27 cellular contexts compared by ENCODE assay signal in genomic region chr20:6641012-6641411, GRCh38.
DNase-seq lines count a peak whose midpoint lies in the region; ATAC-seq and TF ChIP-seq lines count a peak whose summit lies in the region.
"Had no signal": no experiment of that assay in that cellular context is flagged by ENCODE, and none has a peak within 500 bp of the region (broad histone marks: within the 10 kb centered on the region; RNA-seq: fewer than 3 reads in every experiment).

No MANE protein-coding gene starts in this region.

- H3K14ac ChIP-seq in H9 (ENCODE audit: insufficient read depth, low read length) = no peak overlapping the region

- H2BK15ac ChIP-seq in H9 (ENCODE audit: low read depth, low read length) (no peak overlapping the region), mesendoderm (replicated peaks; ENCODE audit: low read depth) (peak overlapping the region; percentile 36)

- H2BK12ac ChIP-seq in H9 (ENCODE audit: insufficient read length, low read depth, low read length) = no peak overlapping the region

- H3K79me1 ChIP-seq in H9 (ENCODE audit: insufficient read depth, low read depth, low read length, poor library complexity, severe bottlenecking) (no peaks in the 10 kb centered on the region), mesendoderm (ENCODE audit: low read length) (no peaks in the 10 kb centered on the region)

- no peaks in the 10 kb centered on the region for H4K20me1 ChIP-seq in H9 (ENCODE audit: control insufficient read depth, insufficient read depth, insufficient read length)
- H4K20me1 ChIP-seq in hepatocyte (ENCODE audit: insufficient read depth, poor library complexity, severe bottlenecking) = no peaks in the 10 kb centered on the region

- H3K4me1 Mint-ChIP-seq in H9 = peaks cover 11 to 15% of the 10 kb centered on the region in 2 experiments

- H4K8ac ChIP-seq in H9 (replicated peaks; ENCODE audit: insufficient read length, low read depth, low read length) (no peak overlapping the region), mesendoderm (ENCODE audit: low read depth, low read length) (no peak overlapping the region)

- H3K9me3 ChIP-seq in H9 (ENCODE audit: control insufficient read depth, low read depth, low read length) = no peaks in the 10 kb centered on the region
- H3K9me3 ChIP-seq in hepatocyte (ENCODE audit: low read depth) = no peaks in the 10 kb centered on the region
- H3K9me3 ChIP-seq: MG63, SJCRH30 had no signal

- H3K27ac Mint-ChIP-seq in H9 = no peak overlapping the region
- H3K27ac Mint-ChIP-seq: CD8-positive, alpha-beta T cell had no signal

- peaks cover 0 to 9% (median 4%) of the 10 kb centered on the region in 3 experiments; a peak in 5 of 7 replicates for H3K36me3 Mint-ChIP-seq in H9 (ENCODE audit: insufficient read depth in 1 of 3, low read depth in 3 of 3)
- H3K36me3 Mint-ChIP-seq: CD8-positive, alpha-beta T cell had no signal

- H3K27me3 ChIP-seq in H9 (ENCODE audit: insufficient read depth, low read length) (no peaks in the 10 kb centered on the region), hepatocyte (no peaks in the 10 kb centered on the region), mesendoderm (ENCODE audit: insufficient read depth, low read length, poor library complexity) (no peaks in the 10 kb centered on the region)
- H3K27me3 ChIP-seq: MG63, SJCRH30 had no signal

- H3K4me3 ChIP-seq in hepatocyte = no peak overlapping the region
- H3K4me3 ChIP-seq in mesendoderm (ENCODE audit: low read length) = no peak overlapping the region
- H3K4me3 ChIP-seq: GM12878, GM23248, MG63, SJCRH30 had no signal

- no peaks in the 10 kb centered on the region for H3K9me2 ChIP-seq in hepatocyte (replicated peaks; ENCODE audit: insufficient read depth)

- H2AK5ac ChIP-seq in H9 (ENCODE audit: insufficient read length, low read length) (no peak overlapping the region), mesendoderm (ENCODE audit: low read length) (no peak overlapping the region)

- H3K36me3 ChIP-seq in hepatocyte (replicated peaks; ENCODE audit: insufficient read depth, low read depth) (no peaks in the 10 kb centered on the region), mesendoderm (ENCODE audit: control insufficient read depth, insufficient read depth, low read length) (no peaks in the 10 kb centered on the region)
- H3K36me3 ChIP-seq: MG63, SJCRH30 had no signal

- H3K56ac ChIP-seq in H9 (ENCODE audit: insufficient read length, low read depth, low read length) (no peak overlapping the region), mesendoderm (ENCODE audit: low read length) (peak overlapping the region; percentile 58)

- H3T11ph ChIP-seq in H9 (ENCODE audit: low read length) = no peak overlapping the region

- no peak overlapping the region for H3K9ac ChIP-seq in H9 (ENCODE audit: extremely low read depth, insufficient read length, low read length)
- H3K9ac ChIP-seq in mesendoderm (ENCODE audit: low read length) = no peak overlapping the region
- H3K9ac ChIP-seq: GM23248 had no signal

- peaks cover 0 to 9% of the 10 kb centered on the region in 2 experiments; a peak in 3 of 5 replicates for H3K9me3 Mint-ChIP-seq in H9

- TF ChIP-seq CTCF in H9 (conservative IDR thresholded peaks at IDR 0.05) (peak; percentile 18; the same call in 2 of the 3 replicates), hepatocyte (IDR thresholded peaks at IDR 0.05; ENCODE audit: poor library complexity) (peak; percentile 18)

- H2BK120ac ChIP-seq in H9 (ENCODE audit: low read depth, low read length, poor library complexity, severe bottlenecking) (no peak overlapping the region), mesendoderm (ENCODE audit: low read depth, low read length) (no peak overlapping the region)

- H2BK5ac ChIP-seq in H9 (ENCODE audit: insufficient read length, low read length) = no peak overlapping the region
- no peak overlapping the region for H2BK5ac ChIP-seq in mesendoderm (ENCODE audit: low read length)

- ATAC-seq in GM18907 (IDR thresholded peaks at IDR 0.05; ENCODE audit: unreplicated experiment) = no peak
- no peak for ATAC-seq in GM21723 (IDR thresholded peaks at IDR 0.05; ENCODE audit: unreplicated experiment)
- ATAC-seq: CD8-positive, alpha-beta T cell; GM12878; Right ventricle myocardium inferior; SK-N-SH treated with all-trans-retinoic acid at 6 μM for 48 hours had no signal

- DNase-seq in H9 (no peak), dermis microvascular lymphatic vessel endothelial cell (ENCODE audit: low read depth in 2 of 2) (peak; percentile 7 to 12), hepatocyte (ENCODE audit: low spot score) (no peak), mesendoderm (peak; percentile 35), NCI-H748 (lab: John Stamatoyannopoulos, UW; ENCODE audit: unreplicated experiment) (no peak), NAMALWA (ENCODE audit: low spot score) (no peak)
- DNase-seq: AML-193; Caco-2; CD8-positive, alpha-beta T cell; GM23248; HCEC 1CT; IMR-90; KG1; MG63; NCI-H1048; NCI-H1417; NCI-H187; NCI-H2171 treated with DMSO at 0.1 percent for 48 hours; NCI-H524; NCI-H774; SJCRH30 had no signal

- H3K27ac ChIP-seq in H9 (ENCODE audit: insufficient read length, low read depth, low read length) (no peak overlapping the region), hepatocyte (no peak overlapping the region), mesendoderm (ENCODE audit: low read depth, low read length) (no peak overlapping the region)
- H3K27ac ChIP-seq: C4-2B, GM23248, SJCRH30 had no signal

- H4K5ac ChIP-seq in H9 (ENCODE audit: insufficient read length, low read depth, low read length) = no peak overlapping the region
- H4K5ac ChIP-seq in mesendoderm (ENCODE audit: low read length) = no peak overlapping the region

- H2AFZ ChIP-seq in H9 (ENCODE audit: low read length) (no peak overlapping the region), hepatocyte (no peak overlapping the region)
- H2AFZ ChIP-seq: GM23248 had no signal

- no peak overlapping the region for H3K4me2 ChIP-seq in H9 (ENCODE audit: insufficient read depth, insufficient read length, low read length)
- H3K4me2 ChIP-seq in hepatocyte = no peak overlapping the region
- no peak overlapping the region for H3K4me2 ChIP-seq in mesendoderm (ENCODE audit: low read length)

- no peak overlapping the region for H3K18ac ChIP-seq in H9 (ENCODE audit: insufficient read length, low read depth, low read length)
- peak overlapping the region; percentile 63 for H3K18ac ChIP-seq in mesendoderm (ENCODE audit: low read length)

- H3K23ac ChIP-seq in H9 (ENCODE audit: insufficient read length, low read depth, low read length) = no peak overlapping the region
- no peak overlapping the region for H3K23ac ChIP-seq in mesendoderm (ENCODE audit: low read length)

- no peak overlapping the region for H3K4ac ChIP-seq in H9 (ENCODE audit: low read depth, low read length)
- H3K4ac ChIP-seq in mesendoderm (ENCODE audit: low read depth, low read length) = no peak overlapping the region

- no CpG with 5 or more reads among the region's 5 CpGs for WGBS in H9 (ENCODE audit: extremely low coverage, insufficient read length, low lambda C conversion rate)
- WGBS in hepatocyte (ENCODE audit: low lambda C conversion rate, missing lambda C conversion rate) = 82% methylated on average over 5 of the region's 5 CpGs
- no CpG with 5 or more reads among the region's 5 CpGs for WGBS in mesendoderm (ENCODE audit: extremely low coverage, insufficient coverage, low lambda C conversion rate)

- H4K91ac ChIP-seq in H9 (ENCODE audit: insufficient read length, low read depth, low read length) = no peak overlapping the region

- H3K4me3 Mint-ChIP-seq in H9 = no peak overlapping the region
- H3K4me3 Mint-ChIP-seq: CD8-positive, alpha-beta T cell had no signal

- no peaks in the 10 kb centered on the region for H3K23me2 ChIP-seq in H9 (ENCODE audit: insufficient read length, low read depth, low read length, poor library complexity, severe bottlenecking)

- no peaks in the 10 kb centered on the region for H3K27me3 Mint-ChIP-seq in H9 (ENCODE audit: low read depth)

- no peaks in the 10 kb centered on the region for H3K79me2 ChIP-seq in H9 (ENCODE audit: insufficient read depth, low read length)
- no peaks in the 10 kb centered on the region for H3K79me2 ChIP-seq in hepatocyte
- H3K79me2 ChIP-seq in mesendoderm (ENCODE audit: control insufficient read depth, insufficient read depth, low read length) = no peaks in the 10 kb centered on the region

- H2BK20ac ChIP-seq in H9 (ENCODE audit: low read depth, low read length, poor library complexity, severe bottlenecking) = no peak overlapping the region

- H3K4me1 ChIP-seq in H9 (ENCODE audit: insufficient read depth, low read length) (peaks cover 3% of the 10 kb centered on the region), hepatocyte (ENCODE audit: insufficient read depth) (no peaks in the 10 kb centered on the region), mesendoderm (ENCODE audit: control insufficient read depth, low read depth, low read length) (peaks cover 8% of the 10 kb centered on the region)

Comparison
In these comparisons a context has a peak if more than half of its experiments do, and no peak if none do; other contexts are left out.
1. DNase-seq: peak in dermis microvascular lymphatic vessel endothelial cell (2 of 2) and mesendoderm (single experiment); none in H9 (single experiment), hepatocyte (single experiment), NCI-H748 (single experiment) and NAMALWA (single experiment).